ENCODE assay signal across 1 cellular context in genomic region chr4:78414116-78414515, GRCh38.
TF ChIP-seq lines count a peak whose summit lies in the region.

No MANE protein-coding gene starts in this region.

TF ChIP-seq in SK-N-SH treated with all-trans-retinoic acid at 6 μM for 48 hours, 23 proteins besides CTCF, POLR2A, EP300 and RAD21 (continued from another document):
- TF ChIP-seq TSHZ2 (CRISPR knock-in tag; IDR thresholded peaks at IDR 0.05) (no peak), ISL1 (CRISPR knock-in tag; IDR thresholded peaks at IDR 0.05) (peak; percentile 50), ZNF565 (CRISPR knock-in tag; conservative IDR thresholded peaks at IDR 0.05; ENCODE audit: low read depth) (no peak), CSRNP3 (CRISPR knock-in tag; IDR thresholded peaks at IDR 0.05) (no peak)
